ENCODE assay signal across 8 cellular contexts in the genomic region with DNA sequence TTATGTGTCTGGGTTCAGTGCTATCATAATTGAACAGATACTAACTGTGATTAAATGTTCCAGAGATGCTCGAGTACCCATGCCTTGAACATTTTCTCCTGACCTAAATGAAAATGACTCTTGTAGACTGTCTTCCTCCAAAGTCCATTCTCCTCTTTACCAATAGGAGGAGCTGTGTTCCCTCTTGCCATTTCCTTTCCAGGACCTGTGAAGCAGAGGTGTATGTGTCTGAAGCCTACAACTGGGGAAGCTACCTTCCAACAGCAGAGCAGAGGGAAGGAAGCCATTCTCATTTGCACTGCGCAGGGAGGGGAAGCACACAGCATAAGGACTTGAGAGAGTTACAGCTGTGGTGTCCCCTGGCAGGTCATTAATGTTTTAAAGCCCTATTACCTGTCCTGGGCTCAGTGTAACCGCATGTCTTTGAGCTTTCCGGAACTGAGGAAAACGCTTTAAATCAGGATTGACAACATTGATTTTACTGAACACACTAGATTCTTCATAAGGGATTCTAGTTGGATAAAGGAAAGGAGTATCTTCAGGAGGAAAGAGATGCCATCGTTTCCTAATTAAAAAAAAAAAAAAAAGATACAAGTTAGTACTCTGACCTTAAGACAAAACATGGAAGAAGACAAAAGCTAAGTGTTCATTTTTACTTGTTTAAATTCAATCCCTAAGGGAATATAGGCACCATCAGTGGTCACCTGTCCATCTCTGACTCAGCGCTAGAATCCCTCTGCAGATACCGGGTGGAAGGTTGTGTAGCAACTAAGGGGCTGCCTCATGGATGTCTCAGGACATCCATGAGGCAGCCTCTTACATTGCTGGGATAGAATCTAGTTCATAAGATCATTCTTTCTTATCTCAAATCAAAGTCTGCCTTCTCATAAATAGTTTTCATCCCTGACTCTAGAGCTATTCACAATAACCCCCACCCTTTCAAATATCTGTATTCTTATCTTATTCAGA. TPM values are rescaled to one million over a fixed set of nuclear protein-coding genes. Genes with fewer than 3 reads are reported as not detected.
DNase-seq lines count a peak whose midpoint lies in the region; ATAC-seq and TF ChIP-seq lines count a peak whose summit lies in the region.

No MANE protein-coding gene starts in this region.

- ATAC-seq in central memory CD8-positive, alpha-beta T cell (replicated peaks; ENCODE audit: extremely low read depth, poor library complexity, severe bottlenecking), result peak; percentile 36

- H3K9me3 ChIP-seq in MG63, result no peaks in the 10 kb centered on the region

- no peaks in the 10 kb centered on the region for H3K4me1 Mint-ChIP-seq in central memory CD8-positive, alpha-beta T cell

- no peaks in the 10 kb centered on the region for H3K27me3 Mint-ChIP-seq in central memory CD8-positive, alpha-beta T cell

- no peak overlapping the region for H3K4me3 ChIP-seq in MG63

- no peaks in the 10 kb centered on the region for H3K27me3 ChIP-seq in MG63

- no peak for TF ChIP-seq EP300 in Ishikawa (IDR thresholded peaks at IDR 0.05; ENCODE audit: borderline replicate concordance)

- no peak overlapping the region for H3K27ac Mint-ChIP-seq in central memory CD8-positive, alpha-beta T cell (ENCODE audit: low read depth)

- TF ChIP-seq RAD21 in Ishikawa (IDR thresholded peaks at IDR 0.05; ENCODE audit: low read depth), result peak; percentile 86

- no peak overlapping the region for H3K4me3 Mint-ChIP-seq in central memory CD8-positive, alpha-beta T cell

- peaks cover 11% of the 10 kb centered on the region for H3K36me3 ChIP-seq in MG63

- DNase-seq in stimulated activated CD4-positive, alpha-beta T cell treated with anti-CD3 and anti-CD28 coated beads, Interleukin-4, amount 100 ng/mL, for 24 hours, result peak; percentile 15
- DNase-seq in stimulated activated CD4-positive, alpha-beta T cell treated with anti-CD3 and anti-CD28 coated beads, Interleukin-4, amount 100 ng/mL, for 1 hour, result no peak
- no peak for DNase-seq in central memory CD8-positive, alpha-beta T cell (ENCODE audit: low spot score in 2 of 2)
- peak; percentile 22 for DNase-seq in myocyte (ENCODE audit: low read depth)
- no peak for DNase-seq in COR-L47 (lab: John Stamatoyannopoulos, UW)
- no peak for DNase-seq in MG63
- DNase-seq in NCI-H69 (lab: John Stamatoyannopoulos, UW), result no peak

- H3K36me3 Mint-ChIP-seq in central memory CD8-positive, alpha-beta T cell (ENCODE audit: insufficient read depth), result peaks cover 19% of the 10 kb centered on the region

- H3K9me3 Mint-ChIP-seq in central memory CD8-positive, alpha-beta T cell, result no peaks in the 10 kb centered on the region

TF ChIP-seq in Ishikawa, 13 proteins besides CTCF, POLR2A, EP300 and RAD21:
- TF ChIP-seq NFIC (IDR thresholded peaks at IDR 0.05) (no peak), FOXM1 (IDR thresholded peaks at IDR 0.05; ENCODE audit: borderline replicate concordance, low read depth) (no peak), CEBPB (IDR thresholded peaks at IDR 0.05) (no peak), CREB1 (IDR thresholded peaks at IDR 0.05; ENCODE audit: low read depth) (no peak), TEAD4 (IDR thresholded peaks at IDR 0.05) (no peak), EGR1 (IDR thresholded peaks at IDR 0.05) (no peak), YY1 (IDR thresholded peaks at IDR 0.05; ENCODE audit: low read depth) (no peak), TAF1 (IDR thresholded peaks at IDR 0.05; ENCODE audit: low read depth) (no peak), ZBTB7A (IDR thresholded peaks at IDR 0.05; ENCODE audit: low read depth) (no peak)
- TF ChIP-seq, protein P1, sequence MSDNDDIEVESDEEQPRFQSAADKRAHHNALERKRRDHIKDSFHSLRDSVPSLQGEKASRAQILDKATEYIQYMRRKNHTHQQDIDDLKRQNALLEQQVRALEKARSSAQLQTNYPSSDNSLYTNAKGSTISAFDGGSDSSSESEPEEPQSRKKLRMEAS (IDR thresholded peaks at IDR 0.05), result no peak

RNA-seq across cellular contexts. Expression of gene HSPBAP1, which starts 38.5 kb away (rescaled TPM):
- total RNA-seq in myocyte, result 5.4 and 7.6 TPM in 2 replicates
- polyA plus RNA-seq in myocyte (2012), result 3.5 TPM
- 1.4 and 10.3 TPM in 2 replicates for total RNA-seq in MG63 (2014; rRNA removed; shearing (Covaris generic); ENCODE audit: low replicate concordance)

RNA-seq across cellular contexts. Expression of gene SLC49A4, which starts 39.7 kb away (rescaled TPM):
- total RNA-seq in myocyte, result 16.7 and 23.1 TPM in 2 replicates
- polyA plus RNA-seq in myocyte (2012), result 12.4 TPM
- 9.9 and 10.2 TPM in 2 replicates for total RNA-seq in MG63 (2014; rRNA removed; shearing (Covaris generic); ENCODE audit: low replicate concordance)

Comparison
In these comparisons a context has a peak if more than half of its experiments do, and no peak if none do; other contexts are left out.
1. DNase-seq: peak in stimulated activated CD4-positive, alpha-beta T cell treated with anti-CD3 and anti-CD28 coated beads, Interleukin-4, amount 100 ng/mL, for 24 hours (single experiment) and myocyte (single experiment); none in stimulated activated CD4-positive, alpha-beta T cell treated with anti-CD3 and anti-CD28 coated beads, Interleukin-4, amount 100 ng/mL, for 1 hour (single experiment), central memory CD8-positive, alpha-beta T cell (0 of 2), COR-L47 (single experiment), MG63 (single experiment) and NCI-H69 (single experiment).